ENCODE assay signal across 17 cellular contexts in the genomic region with DNA sequence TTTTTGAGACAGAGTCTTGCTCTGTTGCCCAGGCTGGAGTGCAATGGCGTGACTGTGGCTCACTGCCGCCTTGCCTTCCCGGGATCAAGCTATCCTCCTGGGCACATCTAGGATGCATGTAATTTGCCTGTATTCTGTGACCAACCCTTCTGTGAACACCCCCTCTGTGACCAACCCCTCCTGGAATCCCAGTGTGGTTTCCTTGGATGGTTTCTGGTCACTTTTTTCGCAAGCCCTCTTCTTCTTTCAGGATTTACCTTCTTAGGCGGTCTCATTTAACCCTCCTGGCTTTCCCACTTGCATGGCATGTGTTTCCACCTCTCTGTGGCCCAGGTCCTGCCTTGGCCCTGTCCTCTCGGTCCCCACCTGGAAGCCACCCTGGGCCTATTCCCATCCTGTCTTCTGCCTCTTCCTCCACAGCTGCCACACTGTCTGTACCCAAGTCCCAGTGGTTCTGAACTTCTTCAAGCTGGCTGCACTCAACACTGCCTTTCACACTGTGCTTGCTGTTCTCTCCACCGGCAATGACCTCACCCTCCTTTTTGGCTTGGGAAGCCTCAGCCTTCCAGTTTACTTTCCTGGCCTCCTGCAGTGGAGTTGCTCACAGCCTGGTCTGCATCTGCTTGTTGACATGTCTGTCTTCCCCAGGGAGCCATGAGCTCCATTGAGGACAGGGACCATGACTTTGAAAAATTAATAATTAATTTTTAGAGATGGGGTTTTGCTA. TPM values are rescaled to one million over a fixed set of nuclear protein-coding genes. Genes with fewer than 3 reads are reported as not detected.
A peak's percentile ranks its signal among the peaks of the same experiment; 100 is the strongest.
DNase-seq lines count a peak whose midpoint lies in the region; ATAC-seq and TF ChIP-seq lines count a peak whose summit lies in the region.
"Had no signal": no experiment of that assay in that cellular context is flagged by ENCODE, and none has a peak within 500 bp of the region (broad histone marks: within the 10 kb centered on the region; RNA-seq: fewer than 3 reads in every experiment).

No MANE protein-coding gene starts in this region.

- no peaks in the 10 kb centered on the region for H3K9me3 ChIP-seq in Karpas-422 (ENCODE audit: low read length)
- H3K9me3 ChIP-seq: gastrocnemius medialis had no signal

- no peaks in the 10 kb centered on the region for H3K9me2 ChIP-seq in Karpas-422 (replicated peaks; ENCODE audit: insufficient read depth, low read length)

- CTCF ChIA-PET in activated CD4-positive, alpha-beta T cell treated with anti-CD3 and anti-CD28 coated beads for 36 hours (lab: Charles Lee) = interaction anchor here (1.2 kb wide), 1 partner anchor 16 kb away, joined by 5 read pairs; no protein-coding TSS in a partner anchor

- no peaks in the 10 kb centered on the region for H3K79me2 ChIP-seq in Karpas-422 (ENCODE audit: low read length)

- H3K4me3 Mint-ChIP-seq in activated CD4-positive, alpha-beta T cell treated with anti-CD3 and anti-CD28 coated beads for 36 hours = no peak overlapping the region
- H3K4me3 Mint-ChIP-seq: T-helper 17 cell had no signal

- no peaks in the 10 kb centered on the region for H4K20me1 ChIP-seq in Karpas-422 (ENCODE audit: insufficient read depth, low read depth, low read length)

- no peak overlapping the region for H3K9ac ChIP-seq in Karpas-422 (ENCODE audit: low read length)

- no peaks in the 10 kb centered on the region for H3K27me3 Mint-ChIP-seq in activated CD4-positive, alpha-beta T cell treated with anti-CD3 and anti-CD28 coated beads for 36 hours
- H3K27me3 Mint-ChIP-seq: T-helper 17 cell had no signal

- peaks cover 7% of the 10 kb centered on the region for H3K9me3 Mint-ChIP-seq in activated CD4-positive, alpha-beta T cell treated with anti-CD3 and anti-CD28 coated beads for 36 hours (ENCODE audit: low read depth)

- DNase-seq in EL (peak; percentile 6), NCI-H2196 (lab: John Stamatoyannopoulos, UW; ENCODE audit: unreplicated experiment) (peak; percentile 48), foreskin fibroblast (peak; percentile 18 to 44), NAMALWA (ENCODE audit: low spot score) (no peak), Karpas-422 (no peak)
- no peak for DNase-seq in activated CD4-positive, alpha-beta T cell treated with anti-CD3 and anti-CD28 coated beads for 36 hours
- DNase-seq: activated CD4-positive, alpha-beta T cell treated with anti-CD3 and anti-CD28 coated beads, Interleukin-2, amount 50 U/mL, for 4 hours; AML-193; aorta; gastrocnemius medialis; GDM1; kidney; MV-4-11; T-helper 17 cell had no signal

- H3K27me3 ChIP-seq in Karpas-422 (ENCODE audit: low read length) = no peaks in the 10 kb centered on the region
- H3K27me3 ChIP-seq: gastrocnemius medialis had no signal

- H2AFZ ChIP-seq in Karpas-422 (ENCODE audit: low read length) = no peak overlapping the region

- TF ChIP-seq CTCF in 22Rv1 (IDR thresholded peaks at IDR 0.05) = no peak
- TF ChIP-seq CTCF in foreskin fibroblast (IDR thresholded peaks at IDR 0.05; ENCODE audit: low read depth, low read length) = no peak

- H3K4me1 Mint-ChIP-seq in activated CD4-positive, alpha-beta T cell treated with anti-CD3 and anti-CD28 coated beads for 36 hours = no peaks in the 10 kb centered on the region

- H3K4me2 ChIP-seq in Karpas-422 (ENCODE audit: low read depth, low read length, poor library complexity, severe bottlenecking) = no peak overlapping the region

- intact Hi-C loops in activated CD4-positive, alpha-beta T cell treated with anti-CD3 and anti-CD28 coated beads for 36 hours (cut with DNase I, micrococcal nuclease) = no loop called here

- peak overlapping the region; percentile 76 for H3K27ac ChIP-seq in 22Rv1
- no peak overlapping the region for H3K27ac ChIP-seq in Karpas-422 (ENCODE audit: low read length)

- H3K36me3 Mint-ChIP-seq in activated CD4-positive, alpha-beta T cell treated with anti-CD3 and anti-CD28 coated beads for 36 hours (ENCODE audit: low read depth) = peaks cover 9% of the 10 kb centered on the region

- H3K4me3 ChIP-seq in foreskin fibroblast (ENCODE audit: low read depth in 1 of 2, low read length in 2 of 2) (no peak overlapping the region), Karpas-422 (ENCODE audit: low read length) (no peak overlapping the region)
- H3K4me3 ChIP-seq: gastrocnemius medialis had no signal

- POLR2A ChIA-PET in activated CD4-positive, alpha-beta T cell treated with anti-CD3 and anti-CD28 coated beads for 36 hours (lab: Charles Lee) = no interaction called here

- H3K36me3 ChIP-seq in Karpas-422 (ENCODE audit: insufficient read depth, low read length) = no peaks in the 10 kb centered on the region
- H3K36me3 ChIP-seq: gastrocnemius medialis had no signal

- no peak overlapping the region for H3K27ac Mint-ChIP-seq in activated CD4-positive, alpha-beta T cell treated with anti-CD3 and anti-CD28 coated beads for 36 hours
- H3K27ac Mint-ChIP-seq: T-helper 17 cell had no signal

- ATAC-seq in HG03378 (IDR thresholded peaks at IDR 0.05; ENCODE audit: unreplicated experiment) = no peak
- ATAC-seq in activated CD4-positive, alpha-beta T cell treated with anti-CD3 and anti-CD28 coated beads for 36 hours = no peak
- ATAC-seq: Panc1, T-helper 17 cell had no signal

- H3K4me1 ChIP-seq in Karpas-422 (ENCODE audit: low read length) = no peaks in the 10 kb centered on the region

RNA-seq across cellular contexts. Expression of a gene that starts 57.0 kb away (rescaled TPM):
- total RNA-seq in activated CD4-positive, alpha-beta T cell treated with anti-CD3 and anti-CD28 coated beads for 36 hours = 1 to 10 TPM; 1.9 to 3.8 TPM
- total RNA-seq in Karpas-422 (2014; rRNA removed; shearing (Covaris generic); ENCODE audit: low replicate concordance) = 4.3 and 6.4 TPM in 2 replicates

Comparison
In these comparisons a context has a peak if more than half of its experiments do, and no peak if none do; other contexts are left out.
1. DNase-seq: peak in EL (single experiment), NCI-H2196 (single experiment) and foreskin fibroblast (2 of 2); none in NAMALWA (single experiment), activated CD4-positive, alpha-beta T cell treated with anti-CD3 and anti-CD28 coated beads for 36 hours (single experiment) and Karpas-422 (single experiment).